Comparison of ENCODE assay signal across 27 cellular contexts in the genomic region with DNA sequence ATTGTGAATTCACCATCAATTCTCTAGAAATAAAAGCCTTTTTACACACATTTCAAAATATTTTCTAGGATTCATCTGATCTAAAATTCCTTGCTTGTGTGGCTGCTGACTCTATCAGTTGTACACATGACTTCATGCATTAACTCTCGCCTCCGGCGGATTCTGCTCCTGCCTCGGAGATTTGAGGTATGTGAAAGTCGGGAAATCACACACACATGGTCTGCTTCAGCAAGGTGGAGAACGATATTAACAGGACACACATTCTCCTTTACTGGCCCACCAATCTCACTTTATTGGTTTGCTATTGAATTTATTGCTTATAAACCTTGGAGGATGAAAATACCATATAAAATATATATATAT.
"Had no signal": no experiment of that assay in that cellular context is flagged by ENCODE, and none has a peak within 500 bp of the region (broad histone marks: within the 10 kb centered on the region; RNA-seq: fewer than 3 reads in every experiment).

No MANE protein-coding gene starts in this region.

- H3K27ac ChIP-seq: brain microvascular endothelial cell, esophagus muscularis mucosa, foreskin keratinocyte, gastroesophageal sphincter had no signal

- H3K4me1 ChIP-seq: esophagus muscularis mucosa, foreskin keratinocyte, gastroesophageal sphincter had no signal

- H3K27me3 Mint-ChIP-seq: activated CD4-positive, alpha-beta T cell treated with anti-CD3 and anti-CD28 coated beads, Interleukin-2, amount 10 ng/mL, durations not matched to agents 7 days and 5 days; activated CD8-positive, alpha-beta T cell treated with anti-CD3 and anti-CD28 coated beads for 36 hours; activated naive CD8-positive, alpha-beta T cell; activated T-helper 17 cell treated with anti-CD3 and anti-CD28 coated beads, Interleukin-2, amount 50 U/mL, for 72 hours; central memory CD8-positive, alpha-beta T cell; effector memory CD8-positive, alpha-beta T cell had no signal

- H3K4me3 Mint-ChIP-seq: activated CD4-positive, alpha-beta T cell treated with anti-CD3 and anti-CD28 coated beads, Interleukin-2, amount 10 ng/mL, durations not matched to agents 7 days and 5 days; activated CD8-positive, alpha-beta T cell treated with anti-CD3 and anti-CD28 coated beads for 36 hours; activated naive CD8-positive, alpha-beta T cell; activated T-cell treated with anti-CD3 and anti-CD28 coated beads, Interleukin-2, amount 50 U/mL, for 4 hours; activated T-helper 17 cell treated with anti-CD3 and anti-CD28 coated beads, Interleukin-2, amount 50 U/mL, for 72 hours; central memory CD8-positive, alpha-beta T cell; effector memory CD8-positive, alpha-beta T cell had no signal

- H3K4me1 Mint-ChIP-seq: activated CD4-positive, alpha-beta T cell treated with anti-CD3 and anti-CD28 coated beads, Interleukin-2, amount 10 ng/mL, durations not matched to agents 7 days and 5 days; activated T-helper 17 cell treated with anti-CD3 and anti-CD28 coated beads, Interleukin-2, amount 50 U/mL, for 72 hours; central memory CD8-positive, alpha-beta T cell had no signal

- DNase-seq: activated CD4-positive, alpha-beta T cell treated with anti-CD3 and anti-CD28 coated beads for 1 hour; activated CD4-positive, alpha-beta T cell treated with anti-CD3 and anti-CD28 coated beads for 4 hours; activated CD4-positive, alpha-beta T cell treated with anti-CD3 and anti-CD28 coated beads, Interleukin-2, amount 10 ng/mL, durations not matched to agents 7 days and 5 days; activated CD4-positive, alpha-beta T cell treated with anti-CD3 and anti-CD28 coated beads, Interleukin-2, amount 50 U/mL, for 48 hours; activated CD8-positive, alpha-beta memory T cell treated with anti-CD3 and anti-CD28 coated beads for 24 hours; activated CD8-positive, alpha-beta T cell treated with anti-CD3 and anti-CD28 coated beads for 36 hours; activated effector memory CD4-positive, alpha-beta T cell treated with Interleukin-2 at 50 U/mL for 16 hours; activated gamma-delta T cell treated with Interleukin-2 at 50 U/mL for 16 hours; activated naive CD4-positive, alpha-beta T cell treated with anti-CD3 and anti-CD28 coated beads, Interleukin-2, amount 50 U/mL, for 16 hours; activated naive CD4-positive, alpha-beta T cell treated with Interleukin-2 at 50 U/mL for 16 hours; activated T-cell treated with anti-CD3 and anti-CD28 coated beads, Interleukin-2, amount 50 U/mL, for 4 hours; amniotic stem cell; anterior cingulate cortex; brain microvascular endothelial cell; cortex of kidney; dermis blood vessel endothelial cell; effector CD4-positive, alpha-beta T cell; effector memory CD8-positive, alpha-beta T cell; erythroblast; head of caudate nucleus; T-helper 2 cell had no signal

- H3K4me3 ChIP-seq: esophagus muscularis mucosa, gastroesophageal sphincter had no signal

- H3K9me3 ChIP-seq: esophagus muscularis mucosa, gastroesophageal sphincter had no signal

- H3K36me3 ChIP-seq: brain microvascular endothelial cell, esophagus muscularis mucosa, gastroesophageal sphincter had no signal

- H3K27ac Mint-ChIP-seq: activated CD4-positive, alpha-beta T cell treated with anti-CD3 and anti-CD28 coated beads, Interleukin-2, amount 10 ng/mL, durations not matched to agents 7 days and 5 days; activated CD8-positive, alpha-beta T cell treated with anti-CD3 and anti-CD28 coated beads for 36 hours; activated naive CD8-positive, alpha-beta T cell; activated T-helper 17 cell treated with anti-CD3 and anti-CD28 coated beads, Interleukin-2, amount 50 U/mL, for 72 hours; effector memory CD8-positive, alpha-beta T cell had no signal

- H3K27me3 ChIP-seq: brain microvascular endothelial cell, esophagus muscularis mucosa, foreskin keratinocyte, gastroesophageal sphincter had no signal

- ATAC-seq: activated CD8-positive, alpha-beta T cell treated with anti-CD3 and anti-CD28 coated beads for 36 hours; activated T-cell treated with anti-CD3 and anti-CD28 coated beads, Interleukin-2, amount 50 U/mL, for 4 hours; activated T-helper 17 cell treated with anti-CD3 and anti-CD28 coated beads, Interleukin-2, amount 50 U/mL, for 72 hours; effector memory CD8-positive, alpha-beta T cell; foreskin keratinocyte; gastroesophageal sphincter had no signal
